In the genomic region with DNA sequence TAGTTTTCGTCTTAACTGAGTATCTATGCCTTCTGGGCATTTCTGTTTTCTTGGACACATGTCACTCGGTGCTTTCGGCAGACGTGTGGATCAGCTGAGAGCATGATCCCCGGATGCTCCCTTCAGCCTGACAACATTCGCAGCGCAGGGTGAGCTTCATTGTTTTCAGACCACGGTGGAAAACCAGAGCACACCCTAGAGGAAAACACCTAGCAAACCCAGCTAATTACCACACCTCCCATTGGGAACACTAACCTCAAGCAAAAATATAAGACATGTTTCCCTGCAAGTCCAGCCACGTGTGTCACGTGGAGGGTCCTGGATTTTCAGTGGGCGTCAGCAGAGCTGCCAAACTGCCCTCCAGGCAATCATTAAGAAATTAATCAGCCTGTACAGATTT, we compare ENCODE assay signal across 1 cellular context.
TF ChIP-seq lines count a peak whose summit lies in the region.

No MANE protein-coding gene starts in this region.

TF ChIP-seq in HEK293, 187 proteins besides CTCF, POLR2A, EP300 and RAD21 (continued from another document):
- TF ChIP-seq PATZ1 (tag by site-specific recombination; IDR thresholded peaks at IDR 0.05) = 0 out of 2 replicates have a peak, but pooled peaks have one; percentile 17
- no peak for TF ChIP-seq ZNF629 (tag by site-specific recombination; IDR thresholded peaks at IDR 0.05)
- TF ChIP-seq ZNF704 (tag by site-specific recombination; IDR thresholded peaks at IDR 0.05) = no peak
- 0 out of 2 replicates have a peak, but pooled peaks have one; percentile 25 for TF ChIP-seq ZNF843 (tag by site-specific recombination; IDR thresholded peaks at IDR 0.05)
- TF ChIP-seq ZBTB17 (tag by site-specific recombination; IDR thresholded peaks at IDR 0.05) = peak; percentile 80
- peak; percentile 50; the same call in 1 of the 2 replicates for TF ChIP-seq ZNF600 (tag by site-specific recombination; IDR thresholded peaks at IDR 0.05)
- peak; percentile 53 for TF ChIP-seq ZFHX2 (tag by site-specific recombination; conservative IDR thresholded peaks at IDR 0.05)
- no peak for TF ChIP-seq ZNF48 (tag by site-specific recombination; IDR thresholded peaks at IDR 0.05)
